Comparison of ENCODE assay signal across 11 cellular contexts in the genomic region with DNA sequence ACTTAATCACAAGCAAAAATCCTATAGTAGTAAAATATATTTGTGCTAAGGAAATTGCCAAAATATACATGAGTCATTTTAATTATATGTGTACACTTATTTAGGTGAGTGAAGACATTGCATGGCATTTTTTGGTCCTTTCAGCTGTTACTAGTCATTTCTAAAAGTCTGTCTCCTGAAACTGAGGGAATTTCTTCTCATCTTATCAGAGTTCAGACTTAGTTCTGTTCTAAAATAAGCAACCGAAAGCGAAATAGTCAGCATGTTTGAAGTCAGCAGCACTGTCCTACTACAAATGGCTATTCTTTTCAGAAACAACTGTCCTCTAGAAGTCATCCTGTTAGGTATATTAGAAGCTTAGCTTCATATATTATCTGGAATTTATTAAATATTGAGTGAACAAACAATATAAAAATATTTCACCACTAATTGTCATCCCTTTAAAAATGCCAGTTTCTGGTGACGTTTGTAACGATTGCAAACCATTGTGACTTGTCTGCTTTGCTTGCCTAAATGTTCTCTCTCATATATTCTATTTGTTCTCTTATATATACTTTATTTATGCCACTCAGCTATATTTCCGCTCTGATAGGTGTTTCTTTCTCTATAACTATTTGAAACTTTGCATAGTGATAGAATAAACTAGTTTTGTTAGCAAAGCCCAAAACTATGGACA.
DNase-seq lines count a peak whose midpoint lies in the region; ATAC-seq, FAIRE-seq and TF ChIP-seq lines count a peak whose summit lies in the region.
"Had no signal": no experiment of that assay in that cellular context is flagged by ENCODE, and none has a peak within 500 bp of the region (broad histone marks: within the 10 kb centered on the region; RNA-seq: fewer than 3 reads in every experiment).

No MANE protein-coding gene starts in this region.

- ATAC-seq in GM21367 (IDR thresholded peaks at IDR 0.05; ENCODE audit: unreplicated experiment) (peak; percentile 71), left ventricle myocardium superior (peak; percentile 89)
- no peak for ATAC-seq in activated CD8-positive, alpha-beta T cell treated with anti-CD3 and anti-CD28 coated beads for 36 hours

- DNase-seq in AG10803 (ENCODE audit: low read depth) (peak; percentile 20), LHCN-M2 (ENCODE audit: low read depth) (peak; percentile 13), left ventricle myocardium superior (no peak), kidney (no peak), GOT3 (lab: John Stamatoyannopoulos, UW) (no peak)
- DNase-seq in activated naive CD4-positive, alpha-beta T cell treated with anti-CD3 and anti-CD28 coated beads for 36 hours, result no peak
- DNase-seq in activated CD8-positive, alpha-beta T cell treated with anti-CD3 and anti-CD28 coated beads for 36 hours, result no peak
- DNase-seq: NCI-H510A treated with DMSO at 0.1 percent for 48 hours had no signal

- CTCF ChIA-PET in activated naive CD4-positive, alpha-beta T cell treated with anti-CD3 and anti-CD28 coated beads for 36 hours (lab: Charles Lee), result no interaction called here
- CTCF ChIA-PET in activated CD8-positive, alpha-beta T cell treated with anti-CD3 and anti-CD28 coated beads for 36 hours (lab: Charles Lee), result interaction anchor here (1.4 kb wide), 1 partner anchor 53 kb away, joined by 3 read pairs; no protein-coding TSS in a partner anchor

- H3K27ac Mint-ChIP-seq in activated naive CD4-positive, alpha-beta T cell treated with anti-CD3 and anti-CD28 coated beads for 36 hours, result no peak overlapping the region
- no peak overlapping the region for H3K27ac Mint-ChIP-seq in activated CD8-positive, alpha-beta T cell treated with anti-CD3 and anti-CD28 coated beads for 36 hours

- POLR2A ChIA-PET in activated CD8-positive, alpha-beta T cell treated with anti-CD3 and anti-CD28 coated beads for 36 hours (lab: Charles Lee), result no interaction called here

- H3K9me3 Mint-ChIP-seq in activated naive CD4-positive, alpha-beta T cell treated with anti-CD3 and anti-CD28 coated beads for 36 hours, result peaks cover 3% of the 10 kb centered on the region
- peaks cover 3% of the 10 kb centered on the region for H3K9me3 Mint-ChIP-seq in activated CD8-positive, alpha-beta T cell treated with anti-CD3 and anti-CD28 coated beads for 36 hours

- H3K9me3 ChIP-seq in kidney (ENCODE audit: control insufficient read depth in 1 of 2, low read length in 2 of 2), result no peaks in the 10 kb centered on the region

- no peak overlapping the region for H3K4me3 ChIP-seq in AG10803 (ENCODE audit: low read length)
- H3K4me3 ChIP-seq in kidney (ENCODE audit: low read length in 2 of 2), result no peak overlapping the region

- peak overlapping the region in 1 of 2 donors; percentile 13 for H3K27ac ChIP-seq in kidney (ENCODE audit: low read depth in 2 of 2, low read length in 2 of 2)
- H3K27ac ChIP-seq: VCaP had no signal

- no peak overlapping the region for H3K4me3 Mint-ChIP-seq in activated naive CD4-positive, alpha-beta T cell treated with anti-CD3 and anti-CD28 coated beads for 36 hours
- no peak overlapping the region for H3K4me3 Mint-ChIP-seq in activated CD8-positive, alpha-beta T cell treated with anti-CD3 and anti-CD28 coated beads for 36 hours

- H3K4me1 Mint-ChIP-seq in activated naive CD4-positive, alpha-beta T cell treated with anti-CD3 and anti-CD28 coated beads for 36 hours (ENCODE audit: low read depth), result peaks cover 13% of the 10 kb centered on the region
- H3K4me1 Mint-ChIP-seq in activated CD8-positive, alpha-beta T cell treated with anti-CD3 and anti-CD28 coated beads for 36 hours (ENCODE audit: low read depth), result peaks cover 13% of the 10 kb centered on the region

- H3K9ac ChIP-seq in kidney (ENCODE audit: low read length in 2 of 2), result peak overlapping the region in 1 of 2 donors; percentile 12

- H3K27me3 Mint-ChIP-seq in activated naive CD4-positive, alpha-beta T cell treated with anti-CD3 and anti-CD28 coated beads for 36 hours (ENCODE audit: low read depth), result no peaks in the 10 kb centered on the region
- no peaks in the 10 kb centered on the region for H3K27me3 Mint-ChIP-seq in activated CD8-positive, alpha-beta T cell treated with anti-CD3 and anti-CD28 coated beads for 36 hours

- TF ChIP-seq CTCF in AG10803 (conservative IDR thresholded peaks at IDR 0.05; ENCODE audit: low read length) (no peak), kidney (IDR thresholded peaks at IDR 0.05; ENCODE audit: borderline replicate concordance, extremely low read depth, insufficient read depth) (no peak)
- no peak for TF ChIP-seq CTCF in activated CD8-positive, alpha-beta T cell treated with anti-CD3 and anti-CD28 coated beads for 36 hours (IDR thresholded peaks at IDR 0.05)

- intact Hi-C loops in left ventricle myocardium superior (cut with micrococcal nuclease), result no loop called here
- intact Hi-C loops in activated naive CD4-positive, alpha-beta T cell treated with anti-CD3 and anti-CD28 coated beads for 36 hours (cut with micrococcal nuclease), result no loop called here
- intact Hi-C loops in activated CD8-positive, alpha-beta T cell treated with anti-CD3 and anti-CD28 coated beads for 36 hours (cut with micrococcal nuclease), result no loop called here
- intact Hi-C loops in kidney (cut with DNase I), result no loop called here

- peaks cover 15% of the 10 kb centered on the region for H3K36me3 Mint-ChIP-seq in activated naive CD4-positive, alpha-beta T cell treated with anti-CD3 and anti-CD28 coated beads for 36 hours (ENCODE audit: low read depth)
- peaks cover 27% of the 10 kb centered on the region for H3K36me3 Mint-ChIP-seq in activated CD8-positive, alpha-beta T cell treated with anti-CD3 and anti-CD28 coated beads for 36 hours (ENCODE audit: low read depth)

- no peak for FAIRE-seq in kidney (lab: Jason Lieb, UNC)
- FAIRE-seq: GM12891 had no signal

- H3K36me3 ChIP-seq in kidney (ENCODE audit: control insufficient read depth in 1 of 2, insufficient read depth in 2 of 2, low read length in 2 of 2), result no peaks in the 10 kb centered on the region

- no peaks in the 10 kb centered on the region for H3K4me1 ChIP-seq in kidney (ENCODE audit: control insufficient read depth in 1 of 2, insufficient read depth in 1 of 2, low read depth in 1 of 2, low read length in 2 of 2)

Comparison
In these comparisons a context has a peak if more than half of its experiments do, and no peak if none do; other contexts are left out.
1. DNase-seq: peak in AG10803 (single experiment) and LHCN-M2 (single experiment); none in left ventricle myocardium superior (single experiment), activated naive CD4-positive, alpha-beta T cell treated with anti-CD3 and anti-CD28 coated beads for 36 hours (single experiment), activated CD8-positive, alpha-beta T cell treated with anti-CD3 and anti-CD28 coated beads for 36 hours (single experiment), kidney (single experiment) and GOT3 (single experiment).